ENCODE assay signal across 17 cellular contexts in the genomic region with DNA sequence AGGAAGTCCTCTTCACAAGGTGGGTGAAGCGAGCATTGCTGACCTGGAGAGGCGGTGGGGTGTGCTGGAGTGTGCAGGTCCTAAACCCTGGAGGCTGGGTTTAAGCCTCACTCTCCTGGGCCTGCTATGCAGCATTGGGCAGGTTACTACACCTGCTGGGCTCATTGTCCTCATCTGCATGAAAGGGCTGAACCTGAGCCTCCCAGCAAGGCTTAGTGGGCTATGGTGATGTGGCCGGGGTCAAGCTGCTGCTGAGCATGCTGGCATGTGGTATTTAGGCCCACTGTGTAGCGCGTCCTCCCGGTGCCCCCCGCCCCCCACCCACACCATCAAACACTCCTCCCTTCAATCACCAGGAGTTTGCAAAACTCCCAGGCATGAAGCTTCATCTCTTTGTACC. TPM values are rescaled to one million over a fixed set of nuclear protein-coding genes. Genes with fewer than 3 reads are reported as not detected.
DNase-seq lines count a peak whose midpoint lies in the region; ATAC-seq, FAIRE-seq and TF ChIP-seq lines count a peak whose summit lies in the region.
"Had no signal": no experiment of that assay in that cellular context is flagged by ENCODE, and none has a peak within 500 bp of the region (broad histone marks: within the 10 kb centered on the region; RNA-seq: fewer than 3 reads in every experiment).

No MANE protein-coding gene starts in this region.

- H3K4me2 ChIP-seq in HepG2 (ENCODE audit: low read depth, low read length): no peak overlapping the region
- H3K4me2 ChIP-seq: A549 had no signal

- POLR2A ChIA-PET in HepG2 (lab: Yijun Ruan, JAX): interaction anchor here (2.1 kb wide), 1 partner anchor 13 kb away, joined by 9 read pairs; no protein-coding TSS in a partner anchor

- H3K27me3 ChIP-seq in right lobe of liver (no peaks in the 10 kb centered on the region), HepG2 (ENCODE audit: control insufficient read depth in 1 of 2, insufficient read depth in 2 of 2, low read length in 2 of 2) (peaks cover 4 to 19% of the 10 kb centered on the region in 2 experiments; a peak in 3 of 5 replicates), lower lobe of right lung (ENCODE audit: low read depth) (no peaks in the 10 kb centered on the region), tibial artery (peaks cover 0 to 16% of the 10 kb centered on the region in 2 donors)
- H3K27me3 ChIP-seq: BE2C had no signal

- no peak overlapping the region for H3K27ac Mint-ChIP-seq in chondrocyte (ENCODE audit: unreplicated experiment)
- H3K27ac Mint-ChIP-seq: CD4-positive, alpha-beta memory T cell; IgD-negative memory B cell had no signal

- H3K27ac ChIP-seq in right lobe of liver (no peak overlapping the region), HepG2 (ENCODE audit: extremely low read length, insufficient read depth, low read length) (no peak overlapping the region), lower lobe of right lung (no peak overlapping the region), tibial artery (no peak overlapping the region)
- H3K27ac ChIP-seq: C4-2B had no signal

- no peak overlapping the region for H3K4me3 Mint-ChIP-seq in chondrocyte (ENCODE audit: unreplicated experiment)
- H3K4me3 Mint-ChIP-seq: CD4-positive, alpha-beta memory T cell; IgD-negative memory B cell had no signal

- no peaks in the 10 kb centered on the region for H3K36me3 ChIP-seq in right lobe of liver
- H3K36me3 ChIP-seq in HepG2 (replicated peaks in 1 of 2; ENCODE audit: control insufficient read depth in 1 of 2, insufficient read depth in 2 of 2, low read length in 2 of 2): no peaks in the 10 kb centered on the region
- no peaks in the 10 kb centered on the region for H3K36me3 ChIP-seq in lower lobe of right lung
- no peaks in the 10 kb centered on the region for H3K36me3 ChIP-seq in tibial artery
- H3K36me3 ChIP-seq: BE2C had no signal

- DNase-seq in right lobe of liver (peak in 2 of 3 donors; percentile 7 to 21), HepG2 (ENCODE audit: low spot score) (no peak), chondrocyte (ENCODE audit: low spot score) (peak; percentile 30), lower lobe of right lung (peak; percentile 9), tibial artery (no peak), COR-L47 (lab: John Stamatoyannopoulos, UW) (no peak)
- DNase-seq: BE2C; CD4-positive, alpha-beta memory T cell; DMS153; GF-D8 had no signal

- intact Hi-C loops in right lobe of liver (cut with DNase I): no loop called here
- intact Hi-C loops in HepG2 (cut with micrococcal nuclease; ENCODE audit: unreplicated experiment): no loop called here
- intact Hi-C loops in lower lobe of right lung (cut with DNase I): no loop called here
- intact Hi-C loops in tibial artery (cut with DNase I; ENCODE audit: low total_unique reads): no loop called here

- no CpG with 5 or more reads among the region's 7 CpGs for WGBS in right lobe of liver (ENCODE audit: insufficient coverage, low coverage, low lambda C conversion rate, missing lambda C conversion rate)
- WGBS in HepG2 (ENCODE audit: low lambda C conversion rate): 70% methylated on average over 7 of the region's 7 CpGs

- TF ChIP-seq POLR2A in right lobe of liver (IDR thresholded peaks at IDR 0.05) (no peak), HepG2 (IDR thresholded peaks at IDR 0.05; ENCODE audit: insufficient read depth in 1 of 2, low read depth in 2 of 2, low read length in 2 of 2) (no peak)

- no peak for TF ChIP-seq RAD21 in HepG2 (CRISPR knock-in tag; IDR thresholded peaks at IDR 0.05)

- no peak for ATAC-seq in right lobe of liver
- ATAC-seq in HepG2: no peak
- ATAC-seq in lower lobe of right lung: no peak

- no peak overlapping the region for H2AFZ ChIP-seq in HepG2 (ENCODE audit: low read length)

- H3K79me2 ChIP-seq in HepG2 (ENCODE audit: insufficient read depth, low read length): no peaks in the 10 kb centered on the region

- peaks cover 2% of the 10 kb centered on the region for H3K36me3 Mint-ChIP-seq in chondrocyte (ENCODE audit: low read depth)
- H3K36me3 Mint-ChIP-seq: CD4-positive, alpha-beta memory T cell; IgD-negative memory B cell had no signal

- TF ChIP-seq CTCF in right lobe of liver (IDR thresholded peaks at IDR 0.05): no peak
- no peak for TF ChIP-seq CTCF in HepG2 (CRISPR knock-in tag; IDR thresholded peaks at IDR 0.05)
- TF ChIP-seq CTCF in chondrocyte (IDR thresholded peaks at IDR 0.05): no peak
- no peak for TF ChIP-seq CTCF in lower lobe of right lung (IDR thresholded peaks at IDR 0.05)
- TF ChIP-seq CTCF in tibial artery (IDR thresholded peaks at IDR 0.05): no peak

- CTCF ChIA-PET in HepG2 (lab: Yijun Ruan, JAX; ENCODE audit: low intra/inter-chr PET ratio, low total read pairs): no interaction called here

- no peaks in the 10 kb centered on the region for H3K4me1 Mint-ChIP-seq in chondrocyte (ENCODE audit: low read depth)
- H3K4me1 Mint-ChIP-seq: CD4-positive, alpha-beta memory T cell; IgD-negative memory B cell had no signal

- no peaks in the 10 kb centered on the region for H3K9me3 ChIP-seq in right lobe of liver
- no peaks in the 10 kb centered on the region for H3K9me3 ChIP-seq in HepG2 (ENCODE audit: low read length)
- H3K9me3 ChIP-seq in lower lobe of right lung: no peaks in the 10 kb centered on the region
- no peaks in the 10 kb centered on the region for H3K9me3 ChIP-seq in tibial artery
- H3K9me3 ChIP-seq: A549, BE2C had no signal

- no peak for FAIRE-seq in HepG2 (lab: Jason Lieb, UNC)
- FAIRE-seq: A549, D721Med, GM19239, H54 had no signal

- H3K4me1 ChIP-seq in right lobe of liver: peaks cover 0 to 11% (median 0%) of the 10 kb centered on the region in 4 donors
- peaks cover 20% of the 10 kb centered on the region for H3K4me1 ChIP-seq in HepG2 (ENCODE audit: insufficient read depth, low read length)
- H3K4me1 ChIP-seq in lower lobe of right lung: no peaks in the 10 kb centered on the region
- no peaks in the 10 kb centered on the region for H3K4me1 ChIP-seq in tibial artery
- H3K4me1 ChIP-seq: BE2C had no signal

- BruUV-seq in HepG2 (replicated peaks; lab: Mats Ljungman, UMichigan): no TSS peak

- no peaks in the 10 kb centered on the region for H3K9me3 Mint-ChIP-seq in chondrocyte (ENCODE audit: low read depth)
- H3K9me3 Mint-ChIP-seq: CD4-positive, alpha-beta memory T cell; IgD-negative memory B cell had no signal

- H3K4me3 ChIP-seq in right lobe of liver (no peak overlapping the region), HepG2 (replicated peaks in 1 of 3; ENCODE audit: insufficient read depth in 1 of 3, low read depth in 2 of 3, low read length in 3 of 3) (no peak overlapping the region), lower lobe of right lung (no peak overlapping the region), tibial artery (no peak overlapping the region)
- H3K4me3 ChIP-seq: A549 had no signal

- in situ Hi-C loops in HepG2 (cut with HindIII; ENCODE audit: extremely low pct_ligation_motif_present, low pct_unique_long_range_greater_than_20kb): no loop called here

- H3K27me3 Mint-ChIP-seq in chondrocyte (ENCODE audit: low read depth): peaks cover 25% of the 10 kb centered on the region

- no peak for TF ChIP-seq EP300 in HepG2 (IDR thresholded peaks at IDR 0.05; ENCODE audit: low read depth in 2 of 2, low read length in 2 of 2)
- TF ChIP-seq EP300 in HepG2 (CRISPR knock-in tag; IDR thresholded peaks at IDR 0.05; ENCODE audit: borderline replicate concordance): no peak

- H3K9ac ChIP-seq in HepG2 (ENCODE audit: insufficient read depth, low read depth, low read length): no peak overlapping the region

- peaks cover 2% of the 10 kb centered on the region; the same call in 1 of the 2 replicates for H4K20me1 ChIP-seq in HepG2 (ENCODE audit: insufficient read depth, low read length)

TF ChIP-seq in HepG2, 621 proteins besides CTCF, POLR2A, EP300 and RAD21:
- TF ChIP-seq ZNF788 (CRISPR knock-in tag; IDR thresholded peaks at IDR 0.05; ENCODE audit: borderline replicate concordance) (no peak), MEF2D (CRISPR knock-in tag; IDR thresholded peaks at IDR 0.05) (no peak)

RNA-seq across cellular contexts. Expression of a gene that starts 37.3 kb away (rescaled TPM):
- total RNA-seq in right lobe of liver: 10 to 100 TPM in 3 of 6 experiments, 1 to 10 TPM in 2, under 1 TPM in 1; 0.37 to 15.9 (median 9.6) TPM
- total RNA-seq in HepG2 (2016; rRNA removed; fragmentation: Illumina TruSeq; extraction: Trizol): 0.17 and 0.20 TPM in 2 replicates
- total RNA-seq in HepG2 (2016; cell fraction: cytosol; rRNA removed; fragmentation: Illumina TruSeq; extraction: Trizol; ENCODE audit: low read depth): not detected in 2 replicates
- 0.09 and 0.19 TPM in 2 replicates for total RNA-seq in HepG2 (2016; cell fraction: insoluble cytoplasmic fraction; rRNA removed; fragmentation: Illumina TruSeq; extraction: Trizol)
- total RNA-seq in HepG2 (2016; cell fraction: membrane; rRNA removed; fragmentation: Illumina TruSeq; extraction: Trizol): 0.09 and 0.10 TPM in 2 replicates
- 0.40 and 0.47 TPM in 2 replicates for total RNA-seq in HepG2 (2016; cell fraction: nucleus; rRNA removed; fragmentation: Illumina TruSeq; extraction: Trizol)
- 1.7 and 2.4 TPM in 2 replicates for polyA plus RNA-seq in HepG2 (2011; rRNA removed)
- 2.2 and 2.3 TPM in 2 replicates for polyA plus RNA-seq in HepG2 (2011; cell fraction: cytosol; rRNA removed)
- polyA plus RNA-seq in HepG2 (2011; cell fraction: nucleus; rRNA removed): 2.0 and 2.4 TPM in 2 replicates
- polyA plus RNA-seq in HepG2 (2012): 0.34 and 0.88 TPM in 2 replicates
- 0.05 TPM in 1 of 2 replicates, not detected in the other for polyA plus RNA-seq in HepG2 (2016; cell fraction: cytosol; fragmentation: Illumina TruSeq; extraction: Trizol; ENCODE audit: low read depth)
- 0.10 and 0.17 TPM in 2 replicates for polyA plus RNA-seq in HepG2 (2016; cell fraction: insoluble cytoplasmic fraction; fragmentation: Illumina TruSeq; extraction: Trizol; ENCODE audit: low read depth)
- polyA plus RNA-seq in HepG2 (2016; cell fraction: membrane; fragmentation: Illumina TruSeq; extraction: Trizol; ENCODE audit: low read depth): 0.06 TPM in 2 replicates
- 0.37 and 0.68 TPM in 2 replicates for polyA plus RNA-seq in HepG2 (2016; cell fraction: nucleus; fragmentation: Illumina TruSeq; extraction: Trizol; ENCODE audit: insufficient read depth, low read depth)
- polyA minus RNA-seq in HepG2 (2011; rRNA and poly(A)+ RNA removed; ENCODE audit: low replicate concordance): 4.0 TPM in 1 of 2 replicates, not detected in the other
- 2.7 TPM in 2 replicates for polyA minus RNA-seq in HepG2 (2011; cell fraction: cytosol; rRNA and poly(A)+ RNA removed)
- 0.90 and 1.1 TPM in 2 replicates for polyA minus RNA-seq in HepG2 (2011; cell fraction: nucleus; rRNA and poly(A)+ RNA removed)
- total RNA-seq in chondrocyte: 0.58 to 1.3 TPM (median 0.90 TPM) in 3 replicates
- total RNA-seq in lower lobe of right lung: 5.2 TPM
- total RNA-seq: CD4-positive, alpha-beta memory T cell; HT-29 had no signal
- polyA plus RNA-seq: CD4-positive, alpha-beta memory T cell; IgD-negative memory B cell had no signal

Comparison
In these comparisons a context has a peak if more than half of its experiments do, and no peak if none do; other contexts are left out.
1. DNase-seq: peak in right lobe of liver (2 of 3), chondrocyte (single experiment) and lower lobe of right lung (single experiment); none in HepG2 (single experiment), tibial artery (0 of 2) and COR-L47 (single experiment).